1 cellular context compared by ENCODE assay signal in the genomic region with DNA sequence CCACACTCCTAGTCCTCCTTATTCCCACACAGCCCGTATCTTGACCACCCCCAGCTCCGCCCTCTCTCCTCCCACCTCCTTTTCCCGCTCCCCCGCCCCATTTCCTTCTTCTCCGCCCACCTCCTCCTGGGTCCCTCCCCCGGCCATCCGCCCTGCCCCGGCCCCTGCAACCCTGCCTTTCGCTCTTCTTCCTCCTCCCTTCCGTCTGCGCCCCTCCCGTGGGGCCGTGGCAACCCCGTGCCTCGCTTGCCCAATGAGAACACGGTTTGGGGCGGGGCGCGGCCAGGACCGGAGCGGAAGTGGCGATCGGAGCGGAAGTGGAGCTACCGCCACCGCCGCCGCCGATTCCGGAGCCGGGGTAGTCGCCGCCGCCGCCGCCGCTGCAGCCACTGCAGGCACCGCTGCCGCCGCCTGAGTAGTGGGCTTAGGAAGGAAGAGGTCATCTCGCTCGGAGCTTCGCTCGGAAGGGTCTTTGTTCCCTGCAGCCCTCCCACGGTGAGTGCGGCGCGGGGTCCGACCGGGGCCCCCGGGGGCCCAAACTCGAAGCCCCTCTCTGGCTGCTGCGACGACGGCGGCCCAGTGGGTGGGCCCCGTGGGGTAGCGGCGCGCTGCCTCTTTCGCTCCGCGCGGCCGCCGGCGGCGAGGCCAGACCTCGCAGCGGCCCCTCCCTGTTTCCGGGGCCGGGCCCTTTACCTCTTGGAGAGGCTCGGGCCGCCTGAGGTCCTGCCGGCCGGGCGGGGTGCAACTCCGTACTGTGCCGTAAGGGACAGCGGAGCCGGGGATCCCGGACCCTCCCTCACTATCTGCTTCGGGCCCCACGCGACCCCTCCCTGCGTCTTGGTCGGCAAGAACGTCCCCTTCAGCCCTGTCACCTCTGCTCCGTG.
TF ChIP-seq lines count a peak whose summit lies in the region.

YWHAB (plus strand) TSS at position 314 of the 884 bp plus-strand sequence. CDS start 15,829 bp downstream, outside the sequence.

TF ChIP-seq in H1, 55 proteins besides CTCF, POLR2A, EP300 and RAD21 (continued from another document):
- TF ChIP-seq RXRA (IDR thresholded peaks at IDR 0.05; ENCODE audit: insufficient read depth, low read depth, low read length), result no peak
TF ChIP-seq in H1: peak in this region for 15.
